ENCODE assay signal across 15 cellular contexts in genomic region chr14:73748858-73749357, GRCh38. TPM values are rescaled to one million over a fixed set of nuclear protein-coding genes. Genes with fewer than 3 reads are reported as not detected.
DNase-seq lines count a peak whose midpoint lies in the region; ATAC-seq and TF ChIP-seq lines count a peak whose summit lies in the region.
"Had no signal": no experiment of that assay in that cellular context is flagged by ENCODE, and none has a peak within 500 bp of the region (broad histone marks: within the 10 kb centered on the region; RNA-seq: fewer than 3 reads in every experiment).

No MANE protein-coding gene starts in this region.

- H3K27ac Mint-ChIP-seq in endothelial cell (ENCODE audit: unreplicated experiment) = peak overlapping the region; percentile 68

- H3K9me3 Mint-ChIP-seq in endothelial cell (ENCODE audit: unreplicated experiment) = no peaks in the 10 kb centered on the region
- H3K9me3 Mint-ChIP-seq: WTC11 had no signal

- H3K4me1 Mint-ChIP-seq in endothelial cell (ENCODE audit: unreplicated experiment) = peaks cover 77% of the 10 kb centered on the region

- H3K27ac ChIP-seq in RWPE2 (ENCODE audit: poor library complexity, severe bottlenecking) = peak overlapping the region; percentile 99
- H3K27ac ChIP-seq in gastrocnemius medialis = peak overlapping the region; percentile 2 to 96 (median 91)
- H3K27ac ChIP-seq: 22Rv1, SJCRH30 had no signal

- no peak overlapping the region for H3K4me3 ChIP-seq in RWPE2 (ENCODE audit: severe bottlenecking)
- H3K4me3 ChIP-seq in gastrocnemius medialis = no peak overlapping the region
- H3K4me3 ChIP-seq: SJCRH30 had no signal

- H3K9me3 ChIP-seq in RWPE2 (ENCODE audit: severe bottlenecking) (no peaks in the 10 kb centered on the region), gastrocnemius medialis (no peaks in the 10 kb centered on the region)
- H3K9me3 ChIP-seq: SJCRH30 had no signal

- H3K4me1 ChIP-seq in RWPE2 (ENCODE audit: insufficient read depth, poor library complexity, severe bottlenecking) (peaks cover 95% of the 10 kb centered on the region), gastrocnemius medialis (peaks cover 93 to 100% of the 10 kb centered on the region in 2 donors)

- peaks cover 24% of the 10 kb centered on the region for H3K36me3 ChIP-seq in RWPE2 (ENCODE audit: low read depth)
- H3K36me3 ChIP-seq in gastrocnemius medialis = no peaks in the 10 kb centered on the region

- in situ Hi-C loops in gastrocnemius medialis (cut with MboI; ENCODE audit: low sequenced_read_pairs in 4 of 4) = loop anchor here in 1 of 4 donors (10.0 kb wide), 1 partner anchor 46 kb away; no protein-coding TSS in a partner anchor

- ATAC-seq in RWPE2 (ENCODE audit: low read depth) (no peak), gastrocnemius medialis (no peak), HG03457 (IDR thresholded peaks at IDR 0.05; ENCODE audit: unreplicated experiment) (no peak)

- H3K27me3 ChIP-seq in RWPE2 (ENCODE audit: insufficient read depth, poor library complexity, severe bottlenecking) (no peaks in the 10 kb centered on the region), gastrocnemius medialis (no peaks in the 10 kb centered on the region)
- H3K27me3 ChIP-seq: SJCRH30 had no signal

- H3K36me3 Mint-ChIP-seq in endothelial cell (ENCODE audit: low read depth, unreplicated experiment) = no peaks in the 10 kb centered on the region
- H3K36me3 Mint-ChIP-seq: WTC11 had no signal

- H3K27me3 Mint-ChIP-seq in endothelial cell (ENCODE audit: unreplicated experiment) = peaks cover 19% of the 10 kb centered on the region

- no peak overlapping the region for H3K4me3 Mint-ChIP-seq in endothelial cell (ENCODE audit: unreplicated experiment)
- H3K4me3 Mint-ChIP-seq: WTC11 had no signal

- intact Hi-C loops in gastrocnemius medialis (cut with DNase I; ENCODE audit: low total_unique reads) = no loop called here

- TF ChIP-seq CTCF in RWPE2 (IDR thresholded peaks at IDR 0.05; ENCODE audit: poor library complexity, severe bottlenecking) = no peak
- no peak for TF ChIP-seq CTCF in endothelial cell (IDR thresholded peaks at IDR 0.05; ENCODE audit: unreplicated experiment)
- no peak for TF ChIP-seq CTCF in gastrocnemius medialis (IDR thresholded peaks at IDR 0.05 in 4 of 5, conservative IDR thresholded peaks at IDR 0.05 in 1 of 5)

- TF ChIP-seq POLR2A in gastrocnemius medialis (IDR thresholded peaks at IDR 0.05) = no peak

- DNase-seq in NCI-H82 treated with DMSO at 0.1 percent for 48 hours (lab: John Stamatoyannopoulos, UW; ENCODE audit: unreplicated experiment) = peak; percentile 20
- no peak for DNase-seq in NCI-H82 (lab: John Stamatoyannopoulos, UW)
- no peak for DNase-seq in RWPE2 (ENCODE audit: low spot score)
- no peak for DNase-seq in endothelial cell (ENCODE audit: low spot score)
- DNase-seq in gastrocnemius medialis = no peak
- DNase-seq in central memory CD4-positive, alpha-beta T cell = no peak
- no peak for DNase-seq in putamen (ENCODE audit: low spot score)
- DNase-seq: NCI-H1105 treated with DMSO at 0.1 percent for 48 hours; NCI-H526; posterior cingulate gyrus; SJCRH30; stimulated activated CD4-positive, alpha-beta T cell treated with anti-CD3 and anti-CD28 coated beads, Interleukin-4, amount 100 ng/mL, for 4 hours had no signal

RNA-seq across cellular contexts. Expression of gene PNMA1, which starts 34.7 kb away (rescaled TPM):
- total RNA-seq in endothelial cell (ENCODE audit: unreplicated experiment) (32.7 TPM), gastrocnemius medialis (10 to 100 TPM in 1 of 4 donors, 1 to 10 TPM in 3; 7.6 to 18.5 (median 8.8) TPM)
